ENCODE assay signal across 12 cellular contexts in genomic region chr14:53924754-53925153, GRCh38. TPM values are rescaled to one million over a fixed set of nuclear protein-coding genes. Genes with fewer than 3 reads are reported as not detected.
DNase-seq lines count a peak whose midpoint lies in the region; ATAC-seq, FAIRE-seq and TF ChIP-seq lines count a peak whose summit lies in the region.
"Had no signal": no experiment of that assay in that cellular context is flagged by ENCODE, and none has a peak within 500 bp of the region (broad histone marks: within the 10 kb centered on the region; RNA-seq: fewer than 3 reads in every experiment).

No MANE protein-coding gene starts in this region.

- peak; percentile 86 for FAIRE-seq in keratinocyte (lab: Jason Lieb, UNC)

- POLR2A ChIA-PET in MCF 10A (lab: Yijun Ruan, JAX) = interaction anchor here (0.7 to 2.1 kb wide), 6 partner anchors 10 to 254 kb away, joined by 3 to 15 read pairs (median 4); no protein-coding TSS in a partner anchor

- dilution Hi-C loops in keratinocyte (cut with MboI; ENCODE audit: extremely low pct_ligation_motif_present, low sequenced_read_pairs) = no loop called here

- no peaks in the 10 kb centered on the region for H3K9me1 ChIP-seq in keratinocyte (ENCODE audit: control insufficient read depth, extremely low read depth, insufficient read depth, low read length)

- H3K27me3 ChIP-seq in breast epithelium (no peaks in the 10 kb centered on the region), keratinocyte (ENCODE audit: control insufficient read depth, extremely low read depth, insufficient read depth, low read length) (no peaks in the 10 kb centered on the region), heart left ventricle (no peaks in the 10 kb centered on the region)

- peaks cover 28% of the 10 kb centered on the region for H3K4me1 Mint-ChIP-seq in MCF 10A (ENCODE audit: insufficient read depth, unreplicated experiment)
- H3K4me1 Mint-ChIP-seq: activated CD4-positive, alpha-beta memory T cell treated with anti-CD3 and anti-CD28 coated beads, Interleukin-2, amount 10 ng/mL, durations not matched to agents 7 days and 5 days had no signal

- no peak overlapping the region for H2AFZ ChIP-seq in keratinocyte (ENCODE audit: control insufficient read depth, low read length)

- H3K9me3 ChIP-seq in breast epithelium (no peaks in the 10 kb centered on the region), keratinocyte (ENCODE audit: control insufficient read depth, low read depth, low read length) (no peaks in the 10 kb centered on the region), heart left ventricle (no peaks in the 10 kb centered on the region)

- TF ChIP-seq POLR2A in breast epithelium (IDR thresholded peaks at IDR 0.05) = no peak
- TF ChIP-seq POLR2A in heart left ventricle (IDR thresholded peaks at IDR 0.05) = no peak

- BruUV-seq in MCF 10A (replicated peaks; lab: Mats Ljungman, UMichigan) = no TSS peak

- H3K36me3 Mint-ChIP-seq in MCF 10A (ENCODE audit: insufficient read depth, unreplicated experiment) = no peaks in the 10 kb centered on the region
- H3K36me3 Mint-ChIP-seq: memory B cell had no signal

- H3K36me3 ChIP-seq in breast epithelium = no peaks in the 10 kb centered on the region
- H3K36me3 ChIP-seq in keratinocyte (ENCODE audit: control insufficient read depth in 2 of 2, extremely low read depth in 1 of 2, insufficient read depth in 2 of 2, low read length in 2 of 2) = no peaks in the 10 kb centered on the region
- H3K36me3 ChIP-seq in heart left ventricle = no peaks in the 10 kb centered on the region

- 25 to 32% (median 30%) methylated on average over 4 of the region's 4 CpGs for WGBS in heart left ventricle, 4 donors

- no peaks in the 10 kb centered on the region for H3K9me3 Mint-ChIP-seq in MCF 10A (ENCODE audit: unreplicated experiment)
- H3K9me3 Mint-ChIP-seq: activated CD4-positive, alpha-beta memory T cell treated with anti-CD3 and anti-CD28 coated beads, Interleukin-2, amount 10 ng/mL, durations not matched to agents 7 days and 5 days; memory B cell had no signal

- TF ChIP-seq CTCF in MCF 10A (IDR thresholded peaks at IDR 0.05; ENCODE audit: unreplicated experiment) (no peak), breast epithelium (IDR thresholded peaks at IDR 0.05) (no peak), astrocyte of the cerebellum (IDR thresholded peaks at IDR 0.05; ENCODE audit: low read depth, low read length, missing control alignments) (no peak), keratinocyte (optimal IDR thresholded peaks at IDR 0.05 in 1 of 3, IDR thresholded peaks at IDR 0.05 in 1 of 3, conservative IDR thresholded peaks at IDR 0.05 in 1 of 3; ENCODE audit: extremely low read depth in 1 of 3, insufficient read depth in 2 of 3, low read length in 3 of 3) (no peak), heart left ventricle (IDR thresholded peaks at IDR 0.05) (no peak)

- H3K27me3 Mint-ChIP-seq in MCF 10A (ENCODE audit: insufficient read depth, unreplicated experiment) = no peaks in the 10 kb centered on the region
- H3K27me3 Mint-ChIP-seq: activated CD4-positive, alpha-beta memory T cell treated with anti-CD3 and anti-CD28 coated beads, Interleukin-2, amount 10 ng/mL, durations not matched to agents 7 days and 5 days had no signal

- in situ Hi-C loops in astrocyte of the cerebellum (cut with HindIII; ENCODE audit: low sequenced_read_pairs) = no loop called here

- H3K27ac Mint-ChIP-seq in MCF 10A (ENCODE audit: low read depth, unreplicated experiment) = peak overlapping the region; percentile 92
- H3K27ac Mint-ChIP-seq: activated CD4-positive, alpha-beta memory T cell treated with anti-CD3 and anti-CD28 coated beads, Interleukin-2, amount 10 ng/mL, durations not matched to agents 7 days and 5 days; memory B cell had no signal

- H3K27ac ChIP-seq in breast epithelium (no peak overlapping the region), keratinocyte (ENCODE audit: control insufficient read depth, insufficient read depth, low read length) (no peak overlapping the region), heart left ventricle (no peak overlapping the region)

- no peak overlapping the region for H3K9ac ChIP-seq in keratinocyte (ENCODE audit: control insufficient read depth, extremely low read depth, insufficient read depth, low read length)

- peak overlapping the region; percentile 30 for H3K4me3 Mint-ChIP-seq in MCF 10A (ENCODE audit: unreplicated experiment)
- H3K4me3 Mint-ChIP-seq: activated CD4-positive, alpha-beta memory T cell treated with anti-CD3 and anti-CD28 coated beads, Interleukin-2, amount 10 ng/mL, durations not matched to agents 7 days and 5 days; memory B cell had no signal

- DNase-seq in MCF 10A (ENCODE audit: unreplicated experiment) = peak; percentile 86
- no peak for DNase-seq in breast epithelium (ENCODE audit: low spot score in 2 of 2)
- DNase-seq in astrocyte of the cerebellum (ENCODE audit: low read depth) = peak; percentile 88
- peak; percentile 56 for DNase-seq in keratinocyte (ENCODE audit: low read depth, low spot score)
- DNase-seq in heart left ventricle = no peak
- no peak for DNase-seq in midbrain (lab: John Stamatoyannopoulos, UW)
- DNase-seq in NCI-H1930 (lab: John Stamatoyannopoulos, UW) = no peak
- DNase-seq in cerebellar cortex (ENCODE audit: low spot score) = no peak
- DNase-seq: activated CD4-positive, alpha-beta memory T cell treated with anti-CD3 and anti-CD28 coated beads, Interleukin-2, amount 10 ng/mL, durations not matched to agents 7 days and 5 days; KBM-7 had no signal

- H3K4me1 ChIP-seq in breast epithelium = no peaks in the 10 kb centered on the region
- peaks cover 12% of the 10 kb centered on the region for H3K4me1 ChIP-seq in keratinocyte (ENCODE audit: control insufficient read depth, extremely low read depth, insufficient read depth, low read length)
- peaks cover 0 to 8% (median 0%) of the 10 kb centered on the region in 12 donors for H3K4me1 ChIP-seq in heart left ventricle

- intact Hi-C loops in MCF 10A (cut with micrococcal nuclease) = loop anchor here (1.0 to 10.0 kb wide), 3 partner anchors 73 to 390 kb away; no protein-coding TSS in a partner anchor
- intact Hi-C loops in breast epithelium (cut with DNase I; ENCODE audit: low total_unique reads) = no loop called here
- intact Hi-C loops in heart left ventricle (cut with DNase I) = no loop called here

- H3K4me2 ChIP-seq in keratinocyte (ENCODE audit: control insufficient read depth, extremely low read depth, insufficient read depth, low read depth, low read length) = peak overlapping the region; percentile 40

- H3K79me2 ChIP-seq in keratinocyte (ENCODE audit: control insufficient read depth, insufficient read depth, low read length) = no peaks in the 10 kb centered on the region

- no peak for ATAC-seq in heart left ventricle

- CTCF ChIA-PET in MCF 10A (lab: Yijun Ruan, JAX) = interaction anchor here (0.6 to 1.4 kb wide), 5 partner anchors 28 to 1507 kb away, joined by 5 to 7 read pairs (median 5); no protein-coding TSS in a partner anchor

- H4K20me1 ChIP-seq in keratinocyte (ENCODE audit: control insufficient read depth, extremely low read depth, insufficient read depth, low read length) = no peaks in the 10 kb centered on the region

- no peak overlapping the region for H3K4me3 ChIP-seq in breast epithelium
- no peak overlapping the region for H3K4me3 ChIP-seq in astrocyte of the cerebellum (ENCODE audit: low read depth, low read length)
- no peak overlapping the region for H3K4me3 ChIP-seq in keratinocyte (ENCODE audit: control insufficient read depth in 2 of 3, extremely low read depth in 1 of 3, insufficient read depth in 2 of 3, low read depth in 1 of 3, low read length in 3 of 3)
- H3K4me3 ChIP-seq in heart left ventricle = no peak overlapping the region

RNA-seq across cellular contexts. Expression of gene BMP4, which starts 31.9 kb away (rescaled TPM):
- 0.28 and 0.54 TPM in 2 replicates for total RNA-seq in MCF 10A (2022)
- 10 to 100 TPM; 17.0 to 51.8 (median 17.7) TPM for total RNA-seq in breast epithelium
- polyA plus RNA-seq in keratinocyte = 4.0 to 8.5 TPM (median 6.5 TPM) in 3 replicates
- polyA plus RNA-seq in keratinocyte (2011; ENCODE audit: low read depth) = 0.39 TPM
- 2.6 and 5.0 TPM in 2 replicates for polyA plus RNA-seq in keratinocyte (2011; cell fraction: cytosol; rRNA removed)
- polyA plus RNA-seq in keratinocyte (2011; cell fraction: nucleus; rRNA removed) = 4.6 and 7.6 TPM in 2 replicates
- 1.2 and 11.6 TPM in 2 replicates for polyA plus RNA-seq in keratinocyte (2012; ENCODE audit: low replicate concordance)
- 2.0 to 6.3 TPM (median 4.3 TPM) in 3 replicates for polyA minus RNA-seq in keratinocyte
- polyA minus RNA-seq in keratinocyte (2011; cell fraction: cytosol; rRNA and poly(A)+ RNA removed) = 4.0 TPM
- 3.8 and 4.9 TPM in 2 replicates for polyA minus RNA-seq in keratinocyte (2011; cell fraction: nucleus; rRNA and poly(A)+ RNA removed)
- total RNA-seq in heart left ventricle = 10 to 100 TPM in 2 of 9 donors, 1 to 10 TPM in 7; 3.7 to 18.4 (median 6.1) TPM
- 1 to 10 TPM; 3.1 to 3.8 TPM for polyA plus RNA-seq in heart left ventricle
- total RNA-seq: NCI-H460 had no signal

Comparison
In these comparisons a context has a peak if more than half of its experiments do, and no peak if none do; other contexts are left out.
1. DNase-seq: peak in MCF 10A (single experiment), astrocyte of the cerebellum (single experiment) and keratinocyte (single experiment); none in breast epithelium (0 of 2), heart left ventricle (0 of 5), midbrain (single experiment), NCI-H1930 (0 of 2) and cerebellar cortex (single experiment).